In genomic region chr6:87481936-87482335, GRCh38 we compare ENCODE assay signal across 17 cellular contexts. TPM values are rescaled to one million over a fixed set of nuclear protein-coding genes. Genes with fewer than 3 reads are reported as not detected.
A peak's percentile ranks its signal among the peaks of the same experiment; 100 is the strongest.
DNase-seq lines count a peak whose midpoint lies in the region; ATAC-seq, FAIRE-seq and TF ChIP-seq lines count a peak whose summit lies in the region.
"Had no signal": no experiment of that assay in that cellular context is flagged by ENCODE, and none has a peak within 500 bp of the region (broad histone marks: within the 10 kb centered on the region; RNA-seq: fewer than 3 reads in every experiment).

No MANE protein-coding gene starts in this region.

- H3K4me3 ChIP-seq in IMR-90 (ENCODE audit: insufficient read depth, low read depth, low read length) (no peak overlapping the region), adipocyte (ENCODE audit: low read length) (no peak overlapping the region), upper lobe of left lung (no peak overlapping the region), small intestine (ENCODE audit: low read depth in 1 of 2, low read length in 2 of 2) (no peak overlapping the region)

- peaks cover 7% of the 10 kb centered on the region; the same call in 1 of the 2 replicates for H3K9me3 ChIP-seq in IMR-90 (ENCODE audit: control insufficient read depth, insufficient read depth, low read length)
- H3K9me3 ChIP-seq in adipocyte (ENCODE audit: control insufficient read depth, low read length) = peaks cover 3% of the 10 kb centered on the region
- H3K9me3 ChIP-seq in upper lobe of left lung = no peaks in the 10 kb centered on the region
- peaks cover 1% of the 10 kb centered on the region for H3K9me3 ChIP-seq in small intestine (ENCODE audit: control insufficient read depth, low read depth)

- H2BK120ac ChIP-seq in IMR-90 (ENCODE audit: low read depth, low read length) = no peak overlapping the region

- CTCF ChIA-PET in IMR-90 (lab: Yijun Ruan, JAX) = no interaction called here

- H3K36me3 ChIP-seq in IMR-90 (ENCODE audit: control insufficient read depth, insufficient read depth, low read length) (peaks cover 17% of the 10 kb centered on the region), adipocyte (ENCODE audit: control insufficient read depth, insufficient read depth, low read length, severe bottlenecking) (peaks cover 18% of the 10 kb centered on the region), upper lobe of left lung (peaks cover 0 to 22% (median 2%) of the 10 kb centered on the region in 4 donors), small intestine (ENCODE audit: control insufficient read depth in 2 of 2, insufficient read depth in 2 of 2, low read length in 2 of 2) (peaks cover 0 to 1% of the 10 kb centered on the region in 2 donors)

- no peaks in the 10 kb centered on the region for H3K9me3 Mint-ChIP-seq in stimulated activated memory B cell treated with anti-CD40 and anti-IgM and Interleukin-4, amounts not matched to agents 10 μg/mL and 1 μg/mL and 100 μg/mL, for 72 hours

- POLR2A ChIA-PET in IMR-90 (lab: Charles Lee; ENCODE audit: unreplicated experiment) = no interaction called here

- no peak overlapping the region for H2AFZ ChIP-seq in IMR-90 (replicated peaks; ENCODE audit: low read length, poor library complexity)

- no peak overlapping the region for H2AK9ac ChIP-seq in IMR-90 (replicated peaks; ENCODE audit: low read depth, low read length, poor library complexity)

- TF ChIP-seq POLR2A in IMR-90 (IDR thresholded peaks at IDR 0.05; ENCODE audit: low read depth, low read length) (no peak), upper lobe of left lung (IDR thresholded peaks at IDR 0.05) (no peak)

- TF ChIP-seq CTCF in IMR-90 (conservative IDR thresholded peaks at IDR 0.05; ENCODE audit: low read depth, low read length) (no peak), upper lobe of left lung (IDR thresholded peaks at IDR 0.05) (no peak)

- H3K4me1 Mint-ChIP-seq in stimulated activated memory B cell treated with anti-CD40 and anti-IgM and Interleukin-4, amounts not matched to agents 10 μg/mL and 1 μg/mL and 100 μg/mL, for 72 hours = no peaks in the 10 kb centered on the region

- peaks cover 12 to 14% of the 10 kb centered on the region in 2 experiments for H3K79me1 ChIP-seq in IMR-90 (ENCODE audit: low read depth in 1 of 2, low read length in 2 of 2)

- TF ChIP-seq RAD21 in IMR-90 (IDR thresholded peaks at IDR 0.05; ENCODE audit: low read length) = no peak

- intact Hi-C loops in IMR-90 (cut with micrococcal nuclease) = no loop called here

- H3K9me1 ChIP-seq in IMR-90 (ENCODE audit: insufficient read depth, low read length) = no peaks in the 10 kb centered on the region

- no CpG with 5 or more reads among the region's 3 CpGs for WGBS in IMR-90 (ENCODE audit: extremely low coverage in 2 of 2, insufficient read length in 1 of 2), 2 experiments
- WGBS in upper lobe of left lung, 2 donors = 45 to 63% methylated on average over 3 of the region's 3 CpGs
- WGBS in small intestine, 3 donors = 86 to 93% (median 91%) methylated on average over 3 of the region's 3 CpGs

- no peak for DNase-seq in IMR-90
- peak; percentile 66 for DNase-seq in NOMO-1 treated with DMSO at 0.1 percent for 48 hours (lab: John Stamatoyannopoulos, UW; ENCODE audit: unreplicated experiment)
- DNase-seq in adipocyte (ENCODE audit: low read depth) = peak; percentile 18
- DNase-seq in upper lobe of left lung = no peak
- DNase-seq in small intestine = no peak
- DNase-seq in A172 (ENCODE audit: low spot score) = no peak
- DNase-seq: C1 segment of cervical spinal cord, COR-L47, DMS153, NCI-H1092, NCI-H226, NCI-H526 treated with DMSO at 0.1 percent for 48 hours, SHP77 treated with DMSO at 0.1 percent for 48 hours, T-helper 1 cell had no signal

- no peak overlapping the region for H3K18ac ChIP-seq in IMR-90 (ENCODE audit: low read depth, low read length)

- H3K27ac ChIP-seq in IMR-90 (ENCODE audit: insufficient read depth, low read length) (no peak overlapping the region), upper lobe of left lung (peak overlapping the region in 3 of 4 donors; percentile 2 to 22 (median 20)), small intestine (ENCODE audit: low read depth in 1 of 2, low read length in 1 of 2) (no peak overlapping the region)

- H3K4me2 ChIP-seq in IMR-90 (ENCODE audit: low read depth, low read length) = no peak overlapping the region

- H4K91ac ChIP-seq in IMR-90 (ENCODE audit: insufficient read depth, low read depth, low read length) = no peak overlapping the region

- H3K9ac ChIP-seq in IMR-90 (ENCODE audit: low read depth, low read length) (no peak overlapping the region), adipocyte (ENCODE audit: low read length) (no peak overlapping the region)

- dilution Hi-C loops in IMR-90 (cut with HindIII; ENCODE audit: low sequenced_read_pairs, unreplicated experiment) = no loop called here

- H3K36me3 Mint-ChIP-seq in stimulated activated memory B cell treated with anti-CD40 and anti-IgM and Interleukin-4, amounts not matched to agents 10 μg/mL and 1 μg/mL and 100 μg/mL, for 72 hours = peaks cover 26% of the 10 kb centered on the region

- H3K56ac ChIP-seq in IMR-90 (ENCODE audit: extremely low read depth, insufficient read depth, low read length) = no peak overlapping the region

- no peak overlapping the region for H4K8ac ChIP-seq in IMR-90 (ENCODE audit: low read depth in 2 of 2, low read length in 2 of 2)

- no peaks in the 10 kb centered on the region for H3K27me3 Mint-ChIP-seq in stimulated activated memory B cell treated with anti-CD40 and anti-IgM and Interleukin-4, amounts not matched to agents 10 μg/mL and 1 μg/mL and 100 μg/mL, for 72 hours

- no TSS peak for BruUV-seq in IMR-90 (replicated peaks; lab: Mats Ljungman, UMichigan)

- no peak for TF ChIP-seq EP300 in upper lobe of left lung (IDR thresholded peaks at IDR 0.05)

- H3K4ac ChIP-seq in IMR-90 (ENCODE audit: low read depth, low read length) = no peak overlapping the region

- no peak overlapping the region for H3K14ac ChIP-seq in IMR-90 (replicated peaks; ENCODE audit: low read depth, low read length)

- no peak for FAIRE-seq in small intestine (lab: Jason Lieb, UNC)
- FAIRE-seq: RCC 7860 had no signal

- H2BK15ac ChIP-seq in IMR-90 (ENCODE audit: low read depth, low read length) = no peak overlapping the region

- in situ Hi-C loops in IMR-90 (cut with MboI; ENCODE audit: low sequenced_read_pairs) = no loop called here

- no peak overlapping the region for H3K27ac Mint-ChIP-seq in stimulated activated memory B cell treated with anti-CD40 and anti-IgM and Interleukin-4, amounts not matched to agents 10 μg/mL and 1 μg/mL and 100 μg/mL, for 72 hours

- H3K4me3 Mint-ChIP-seq in stimulated activated memory B cell treated with anti-CD40 and anti-IgM and Interleukin-4, amounts not matched to agents 10 μg/mL and 1 μg/mL and 100 μg/mL, for 72 hours = no peak overlapping the region

- ATAC-seq in IMR-90 (ENCODE audit: low read depth) (no peak), upper lobe of left lung (ENCODE audit: low FRiP score in 2 of 2) (no peak), HG03280 (IDR thresholded peaks at IDR 0.05; ENCODE audit: unreplicated experiment) (no peak)
- no peak for ATAC-seq in stimulated activated memory B cell treated with anti-CD40 and anti-IgM and Interleukin-4, amounts not matched to agents 10 μg/mL and 1 μg/mL and 100 μg/mL, for 72 hours

- no peaks in the 10 kb centered on the region for H4K20me1 ChIP-seq in IMR-90 (ENCODE audit: insufficient read depth, low read length)

- H3K27me3 ChIP-seq in IMR-90 (ENCODE audit: control insufficient read depth, insufficient read depth, low read length) (no peaks in the 10 kb centered on the region), adipocyte (replicated peaks; ENCODE audit: control insufficient read depth, insufficient read depth, low read length) (no peaks in the 10 kb centered on the region), upper lobe of left lung (no peaks in the 10 kb centered on the region), small intestine (ENCODE audit: control insufficient read depth in 2 of 2, insufficient read depth in 2 of 2, low read length in 2 of 2) (no peaks in the 10 kb centered on the region)

- H4K5ac ChIP-seq in IMR-90 (ENCODE audit: low read depth, low read length) = no peak overlapping the region

- H3K23ac ChIP-seq in IMR-90 (ENCODE audit: low read depth, low read length) = no peak overlapping the region

- H3K4me1 ChIP-seq in IMR-90 (ENCODE audit: control insufficient read depth, insufficient read depth, low read length) (no peaks in the 10 kb centered on the region), adipocyte (ENCODE audit: control insufficient read depth, insufficient read depth, low read length) (no peaks in the 10 kb centered on the region), upper lobe of left lung (peaks cover 0 to 11% (median 4%) of the 10 kb centered on the region in 4 donors), small intestine (ENCODE audit: control insufficient read depth in 2 of 2, insufficient read depth in 1 of 2, low read depth in 1 of 2, low read length in 1 of 2) (no peaks in the 10 kb centered on the region)

- no peak overlapping the region for H2BK5ac ChIP-seq in IMR-90 (ENCODE audit: low read depth, low read length, poor library complexity, severe bottlenecking)

- H2AK5ac ChIP-seq in IMR-90 (ENCODE audit: low read depth, low read length) = no peak overlapping the region

- H2BK20ac ChIP-seq in IMR-90 (ENCODE audit: low read depth, low read length) = no peak overlapping the region

TF ChIP-seq in IMR-90, 13 proteins besides CTCF, POLR2A, EP300 and RAD21:
- TF ChIP-seq ELK1 (IDR thresholded peaks at IDR 0.05; ENCODE audit: borderline replicate concordance, low read depth, low read length) (no peak), SMC3 (IDR thresholded peaks at IDR 0.05; ENCODE audit: low read depth, low read length) (no peak), RCOR1 (IDR thresholded peaks at IDR 0.05; ENCODE audit: insufficient replicate concordance, low read length) (no peak), CEBPB (IDR thresholded peaks at IDR 0.05; ENCODE audit: low read depth, low read length) (peak; percentile 59)

RNA-seq across cellular contexts. Expression of gene SLC35A1, which starts 9.2 kb away (rescaled TPM):
- 9.7 and 14.4 TPM in 2 replicates for total RNA-seq in IMR-90 (2012; rRNA removed)
- 10.0 and 12.4 TPM in 2 replicates for polyA plus RNA-seq in IMR-90 (2012; rRNA removed)
- polyA plus RNA-seq in IMR-90 (2012; cell fraction: cytosol; rRNA removed) = 2.3 and 3.6 TPM in 2 replicates
- 2.0 and 20.4 TPM in 2 replicates for polyA plus RNA-seq in IMR-90 (2012; cell fraction: nucleus; rRNA removed; ENCODE audit: low replicate concordance)
- 10 to 100 TPM; 14.7 to 39.1 (median 29.9) TPM for total RNA-seq in upper lobe of left lung
- 10 to 100 TPM; 15.4 to 18.6 (median 16.8) TPM for polyA plus RNA-seq in small intestine
- 14.5 and 18.8 TPM in 2 replicates for total RNA-seq in A172 (2014; rRNA removed; shearing (Covaris generic))

Comparison
In these comparisons a context has a peak if more than half of its experiments do, and no peak if none do; other contexts are left out.
1. DNase-seq: peak in NOMO-1 treated with DMSO at 0.1 percent for 48 hours (single experiment) and adipocyte (single experiment); none in IMR-90 (single experiment), upper lobe of left lung (0 of 2), small intestine (single experiment) and A172 (single experiment).
2. H3K27ac ChIP-seq: peak in upper lobe of left lung (3 of 4); none in IMR-90 (single experiment) and small intestine (0 of 2).